ENCODE assay signal across 9 cellular contexts in genomic region chr11:115501895-115502589, GRCh38. TPM values are rescaled to one million over a fixed set of nuclear protein-coding genes. Genes with fewer than 3 reads are reported as not detected.
A peak's percentile ranks its signal among the peaks of the same experiment; 100 is the strongest.
DNase-seq lines count a peak whose midpoint lies in the region; ATAC-seq and TF ChIP-seq lines count a peak whose summit lies in the region.
"Had no signal": no experiment of that assay in that cellular context is flagged by ENCODE, and none has a peak within 500 bp of the region (broad histone marks: within the 10 kb centered on the region; RNA-seq: fewer than 3 reads in every experiment).

No MANE protein-coding gene starts in this region.

- H3K27me3 ChIP-seq in HUES6 (ENCODE audit: control insufficient read depth, insufficient read depth, low read length) (peaks cover 54% of the 10 kb centered on the region), brain microvascular endothelial cell (replicated peaks) (peaks cover 46% of the 10 kb centered on the region), muscle layer of duodenum (ENCODE audit: low read depth, low read length) (peaks cover 2% of the 10 kb centered on the region)

- H3K36me3 Mint-ChIP-seq in osteocyte (ENCODE audit: unreplicated experiment) = no peaks in the 10 kb centered on the region

- peaks cover 19% of the 10 kb centered on the region for H3K27me3 Mint-ChIP-seq in osteocyte (ENCODE audit: unreplicated experiment)

- H3K4me1 ChIP-seq in HUES6 (ENCODE audit: control insufficient read depth, insufficient read depth, low read length) (peaks cover 33% of the 10 kb centered on the region), muscle layer of duodenum (ENCODE audit: control insufficient read depth in 1 of 2, insufficient read depth in 2 of 2, low read length in 2 of 2) (peaks cover 0 to 11% of the 10 kb centered on the region in 2 donors)

- no peaks in the 10 kb centered on the region for H3K9me3 ChIP-seq in HUES6 (ENCODE audit: control insufficient read depth, insufficient read depth, low read depth, low read length)
- no peaks in the 10 kb centered on the region for H3K9me3 ChIP-seq in muscle layer of duodenum (ENCODE audit: control insufficient read depth in 1 of 2, low read length in 2 of 2)

- DNase-seq in DMS79 (lab: John Stamatoyannopoulos, UW) = peak; percentile 60
- DNase-seq in brain microvascular endothelial cell = no peak
- no peak for DNase-seq in left lobe of liver (ENCODE audit: low spot score)
- DNase-seq in osteocyte (ENCODE audit: extremely low spot score, unreplicated experiment) = no peak

- TF ChIP-seq CTCF in brain microvascular endothelial cell (IDR thresholded peaks at IDR 0.05; ENCODE audit: low read depth, low read length, missing control alignments) (no peak), osteocyte (IDR thresholded peaks at IDR 0.05) (no peak)

- H3K9ac ChIP-seq in HUES6 (ENCODE audit: low read length) = peak overlapping the region; percentile 54

- in situ Hi-C loops in brain microvascular endothelial cell (cut with HindIII; ENCODE audit: low pct_ligation_motif_present, low sequenced_read_pairs) = no loop called here

- H3K27ac ChIP-seq in HUES6 (ENCODE audit: low read depth, low read length) = no peak overlapping the region
- H3K27ac ChIP-seq in brain microvascular endothelial cell = no peak overlapping the region
- no peak overlapping the region for H3K27ac ChIP-seq in muscle layer of duodenum (ENCODE audit: low read length)

- H3K27ac Mint-ChIP-seq in osteocyte (ENCODE audit: unreplicated experiment) = no peak overlapping the region
- H3K27ac Mint-ChIP-seq: stimulated activated naive CD8-positive, alpha-beta T cell treated with anti-CD3 and anti-CD28 coated beads, Interleukin-15, Interleukin-2, amounts not matched to agents 100 ng/mL and 50 ng/mL, for 24 hours had no signal

- no peak overlapping the region for H3K4me3 Mint-ChIP-seq in osteocyte (ENCODE audit: unreplicated experiment)
- H3K4me3 Mint-ChIP-seq: stimulated activated naive CD8-positive, alpha-beta T cell treated with anti-CD3 and anti-CD28 coated beads, Interleukin-15, Interleukin-2, amounts not matched to agents 100 ng/mL and 50 ng/mL, for 24 hours had no signal

- H3K4me3 ChIP-seq in HUES6 (ENCODE audit: low read depth, low read length) = peak overlapping the region; percentile 95
- H3K4me3 ChIP-seq in brain microvascular endothelial cell (ENCODE audit: low read depth, low read length) = peak overlapping the region; percentile 58
- peak overlapping the region; percentile 7 to 95 for H3K4me3 ChIP-seq in muscle layer of duodenum (ENCODE audit: low read depth in 1 of 2, low read length in 2 of 2)

- ATAC-seq in GM18873 (IDR thresholded peaks at IDR 0.05; ENCODE audit: low FRiP score, unreplicated experiment) (no peak), left lobe of liver (no peak), GM18868 (IDR thresholded peaks at IDR 0.05; ENCODE audit: unreplicated experiment) (no peak)

- no peaks in the 10 kb centered on the region for H3K36me3 ChIP-seq in HUES6 (ENCODE audit: control insufficient read depth, insufficient read depth, low read length)
- no peaks in the 10 kb centered on the region for H3K36me3 ChIP-seq in brain microvascular endothelial cell (replicated peaks)
- H3K36me3 ChIP-seq in muscle layer of duodenum (ENCODE audit: control insufficient read depth in 1 of 2, insufficient read depth in 2 of 2, low read length in 2 of 2) = no peaks in the 10 kb centered on the region

- H3K9me3 Mint-ChIP-seq in osteocyte (ENCODE audit: unreplicated experiment) = no peaks in the 10 kb centered on the region
- H3K9me3 Mint-ChIP-seq: stimulated activated naive CD8-positive, alpha-beta T cell treated with anti-CD3 and anti-CD28 coated beads, Interleukin-15, Interleukin-2, amounts not matched to agents 100 ng/mL and 50 ng/mL, for 24 hours had no signal

- H3K4me1 Mint-ChIP-seq in osteocyte (ENCODE audit: unreplicated experiment) = peaks cover 7% of the 10 kb centered on the region

RNA-seq across cellular contexts. Expression of gene CADM1, which starts 2.2 kb away (rescaled TPM):
- total RNA-seq in left lobe of liver (27.2 TPM), osteocyte (19.6 and 24.2 TPM in 2 replicates)
